1 cellular context compared by ENCODE assay signal in genomic region chr10:70587045-70587658, GRCh38.
TF ChIP-seq lines count a peak whose summit lies in the region.

No MANE protein-coding gene starts in this region.

TF ChIP-seq in SK-N-SH, 30 proteins besides CTCF, POLR2A, EP300 and RAD21 (continued from another document):
- TF ChIP-seq GABPA (IDR thresholded peaks at IDR 0.05; ENCODE audit: low read depth) (no peak), SMC3 (IDR thresholded peaks at IDR 0.05; ENCODE audit: low read depth, low read length) (no peak)
